Comparison of ENCODE assay signal across 10 cellular contexts in the genomic region with DNA sequence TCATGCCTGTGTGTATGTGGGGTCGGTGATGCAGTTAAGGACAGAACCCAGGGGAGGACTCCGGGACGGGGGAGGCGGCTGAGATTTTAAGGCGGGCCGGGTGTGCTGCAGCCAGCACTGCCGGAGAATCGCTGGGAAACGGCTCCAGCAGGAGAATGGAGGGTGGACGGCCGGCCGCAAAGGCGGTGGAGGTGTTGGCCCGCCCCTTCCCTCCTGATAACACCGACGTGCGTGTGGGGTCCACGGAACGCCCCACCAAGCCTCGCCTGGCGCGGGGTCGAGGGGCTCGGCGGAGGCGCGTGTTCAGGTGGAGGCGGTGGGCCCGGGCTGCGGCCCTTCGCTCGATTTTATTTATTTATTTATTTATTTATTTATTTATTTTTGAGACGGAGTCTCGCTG. TPM values are rescaled to one million over a fixed set of nuclear protein-coding genes. Genes with fewer than 3 reads are reported as not detected.
DNase-seq lines count a peak whose midpoint lies in the region; ATAC-seq, FAIRE-seq and TF ChIP-seq lines count a peak whose summit lies in the region.
"Had no signal": no experiment of that assay in that cellular context is flagged by ENCODE, and none has a peak within 500 bp of the region (broad histone marks: within the 10 kb centered on the region; RNA-seq: fewer than 3 reads in every experiment).

No MANE protein-coding gene starts in this region.

- peaks cover 27% of the 10 kb centered on the region for H3K4me1 Mint-ChIP-seq in stimulated activated naive CD8-positive, alpha-beta T cell treated with anti-CD3 and anti-CD28 coated beads, Interleukin-15, Interleukin-2, amounts not matched to agents 100 ng/mL and 50 ng/mL, for 24 hours (ENCODE audit: low read depth)
- H3K4me1 Mint-ChIP-seq in nephron, result peaks cover 25% of the 10 kb centered on the region

- no peaks in the 10 kb centered on the region for H3K36me3 Mint-ChIP-seq in stimulated activated naive CD8-positive, alpha-beta T cell treated with anti-CD3 and anti-CD28 coated beads, Interleukin-15, Interleukin-2, amounts not matched to agents 100 ng/mL and 50 ng/mL, for 24 hours (ENCODE audit: low read depth)
- no peaks in the 10 kb centered on the region for H3K36me3 Mint-ChIP-seq in nephron (ENCODE audit: low read depth)

- peak overlapping the region; percentile 80 for H3K27ac Mint-ChIP-seq in stimulated activated naive CD8-positive, alpha-beta T cell treated with anti-CD3 and anti-CD28 coated beads, Interleukin-15, Interleukin-2, amounts not matched to agents 100 ng/mL and 50 ng/mL, for 24 hours
- peak overlapping the region; percentile 65 to 83 (median 80) for H3K27ac Mint-ChIP-seq in nephron

- peak overlapping the region; percentile 77 for H3K4me3 Mint-ChIP-seq in stimulated activated naive CD8-positive, alpha-beta T cell treated with anti-CD3 and anti-CD28 coated beads, Interleukin-15, Interleukin-2, amounts not matched to agents 100 ng/mL and 50 ng/mL, for 24 hours
- H3K4me3 Mint-ChIP-seq in nephron, result peak overlapping the region; percentile 88 to 91 (median 91)

- peaks cover 3% of the 10 kb centered on the region for H3K27me3 Mint-ChIP-seq in stimulated activated naive CD8-positive, alpha-beta T cell treated with anti-CD3 and anti-CD28 coated beads, Interleukin-15, Interleukin-2, amounts not matched to agents 100 ng/mL and 50 ng/mL, for 24 hours
- no peaks in the 10 kb centered on the region for H3K27me3 Mint-ChIP-seq in nephron (ENCODE audit: low read depth)

- no peak for DNase-seq in stimulated activated naive CD8-positive, alpha-beta T cell treated with anti-CD3 and anti-CD28 coated beads, Interleukin-15, Interleukin-2, amounts not matched to agents 100 U/mL and 50 U/mL, for 24 hours
- DNase-seq in choroid plexus epithelial cell (ENCODE audit: low read depth), result no peak
- no peak for DNase-seq in GM12892 (ENCODE audit: insufficient read length)
- DNase-seq: DMS79, NCI-H2107 had no signal

- no peak for TF ChIP-seq POLR2A in GM12892 (IDR thresholded peaks at IDR 0.05; ENCODE audit: low read depth, low read length)

- no peak for ATAC-seq in stimulated activated naive CD8-positive, alpha-beta T cell treated with anti-CD3 and anti-CD28 coated beads, Interleukin-15, Interleukin-2, amounts not matched to agents 100 U/mL and 50 U/mL, for 24 hours
- ATAC-seq in GM18861 (IDR thresholded peaks at IDR 0.05; ENCODE audit: unreplicated experiment) (no peak), GM21529 (IDR thresholded peaks at IDR 0.05; ENCODE audit: unreplicated experiment) (no peak), HG02642 (IDR thresholded peaks at IDR 0.05; ENCODE audit: poor library complexity, unreplicated experiment) (no peak)

- TF ChIP-seq CTCF in choroid plexus epithelial cell (conservative IDR thresholded peaks at IDR 0.05; ENCODE audit: low read depth, low read length) (no peak), nephron (IDR thresholded peaks at IDR 0.05; ENCODE audit: unreplicated experiment in 3 of 3) (no peak)

- no peak for FAIRE-seq in GM12892 (lab: Jason Lieb, UNC)

- no peaks in the 10 kb centered on the region for H3K9me3 Mint-ChIP-seq in stimulated activated naive CD8-positive, alpha-beta T cell treated with anti-CD3 and anti-CD28 coated beads, Interleukin-15, Interleukin-2, amounts not matched to agents 100 ng/mL and 50 ng/mL, for 24 hours
- no peaks in the 10 kb centered on the region for H3K9me3 Mint-ChIP-seq in nephron

- H3K4me3 ChIP-seq in choroid plexus epithelial cell (ENCODE audit: low read depth, low read length), result peak overlapping the region; percentile 78

RNA-seq across cellular contexts. Expression of a gene that starts 0.6 kb away (rescaled TPM):
- polyA plus RNA-seq in GM12892 (2012; ENCODE audit: missing spikeins), result not detected

RNA-seq across cellular contexts. Expression of a gene that starts 13.8 kb away (rescaled TPM):
- polyA plus RNA-seq in GM12892 (2012; ENCODE audit: missing spikeins), result not detected

RNA-seq across cellular contexts. Expression of a gene that starts 17.3 kb away (rescaled TPM):
- 1.9 TPM for polyA plus RNA-seq in GM12892 (2012; ENCODE audit: missing spikeins)

RNA-seq across cellular contexts. Expression of a gene that starts 30.0 kb away (rescaled TPM):
- polyA plus RNA-seq in GM12892 (2012; ENCODE audit: missing spikeins), result 0.59 TPM

RNA-seq across cellular contexts. Expression of a gene that starts 41.0 kb away (rescaled TPM):
- 0.11 TPM for polyA plus RNA-seq in GM12892 (2012; ENCODE audit: missing spikeins)
